ENCODE assay signal across 9 cellular contexts in the genomic region with DNA sequence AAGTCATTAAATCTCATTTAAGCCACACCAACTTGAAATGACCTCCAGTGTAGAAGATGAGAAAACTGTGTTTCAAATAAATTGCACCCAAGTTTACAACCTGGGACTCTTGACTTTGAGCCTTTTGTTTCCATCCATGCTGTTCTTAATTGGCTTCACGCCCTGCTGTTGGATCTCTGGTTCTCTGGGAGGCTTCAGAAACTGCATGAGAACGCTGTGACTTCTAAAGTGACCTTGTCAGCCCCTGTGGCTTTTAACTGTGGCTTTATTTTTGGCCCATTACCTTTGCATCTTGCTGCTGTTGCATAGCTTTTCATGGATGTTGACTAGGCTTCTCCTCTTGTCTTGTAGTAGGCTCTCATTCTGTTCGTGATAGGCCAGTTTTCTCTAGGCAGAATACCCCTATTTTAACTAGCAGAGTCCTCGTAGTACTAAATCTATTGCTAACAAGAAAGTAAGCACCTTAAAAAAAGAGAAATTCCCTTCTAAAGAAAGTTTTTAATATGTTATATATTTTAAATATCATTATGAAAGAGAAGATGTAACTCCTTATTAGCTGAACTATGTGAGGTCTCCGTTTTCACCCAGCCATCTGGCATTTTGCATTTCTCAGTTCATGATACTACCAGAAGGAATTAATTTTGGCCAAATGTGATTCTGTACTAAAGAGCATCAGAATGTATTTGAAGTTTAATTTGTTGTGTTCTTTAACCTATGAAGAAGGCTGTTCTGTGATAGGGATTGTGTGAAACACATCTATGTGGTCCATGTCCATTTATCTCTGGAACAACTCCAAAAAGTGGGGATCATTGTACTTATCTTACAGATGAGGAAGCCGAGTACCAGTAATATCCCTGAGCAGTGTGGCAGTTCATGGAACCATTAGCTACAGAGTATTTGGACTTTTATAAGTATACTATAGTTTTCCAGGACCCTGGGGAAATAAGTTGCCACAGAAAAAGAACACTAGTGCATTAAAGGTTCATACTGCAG. TPM values are rescaled to one million over a fixed set of nuclear protein-coding genes. Genes with fewer than 3 reads are reported as not detected.
DNase-seq lines count a peak whose midpoint lies in the region; ATAC-seq and TF ChIP-seq lines count a peak whose summit lies in the region.
"Had no signal": no experiment of that assay in that cellular context is flagged by ENCODE, and none has a peak within 500 bp of the region (broad histone marks: within the 10 kb centered on the region; RNA-seq: fewer than 3 reads in every experiment).

No MANE protein-coding gene starts in this region.

- intact Hi-C loops in natural killer cell (cut with micrococcal nuclease), result no loop called here

- no peaks in the 10 kb centered on the region for H4K20me1 ChIP-seq in GM23338 (replicated peaks; ENCODE audit: insufficient read depth)

- no peak overlapping the region for H3K4me3 ChIP-seq in GM23338

- H3K79me2 ChIP-seq in GM23338 (replicated peaks; ENCODE audit: insufficient read depth), result no peaks in the 10 kb centered on the region; the same call in 1 of the 2 replicates
- H3K79me2 ChIP-seq: parathyroid adenoma had no signal

- TF ChIP-seq CTCF in GM23338 (conservative IDR thresholded peaks at IDR 0.05; ENCODE audit: low read depth in 2 of 2), result no peak
- TF ChIP-seq CTCF in natural killer cell (IDR thresholded peaks at IDR 0.05), result no peak

- peak; percentile 25 for ATAC-seq in GM18870 (IDR thresholded peaks at IDR 0.05; ENCODE audit: unreplicated experiment)
- ATAC-seq in GM23338, result no peak
- ATAC-seq in natural killer cell, result no peak

- no peak overlapping the region for H2AFZ ChIP-seq in GM23338
- H2AFZ ChIP-seq: parathyroid adenoma had no signal

- no peak overlapping the region for H3K27ac ChIP-seq in GM23338 (ENCODE audit: low read depth)
- H3K27ac ChIP-seq: parathyroid adenoma had no signal

- H3K4me1 ChIP-seq in GM23338 (ENCODE audit: insufficient read depth), result peaks cover 20% of the 10 kb centered on the region
- H3K4me1 ChIP-seq: parathyroid adenoma had no signal

- no peaks in the 10 kb centered on the region for H3K36me3 ChIP-seq in GM23338 (ENCODE audit: insufficient read depth)

- H3K36me3 Mint-ChIP-seq in GM23338 (ENCODE audit: low read depth) (no peaks in the 10 kb centered on the region), natural killer cell (no peaks in the 10 kb centered on the region)

- no peaks in the 10 kb centered on the region for H3K9me2 ChIP-seq in GM23338 (ENCODE audit: insufficient read depth)

- H3K4me1 Mint-ChIP-seq in GM23338 (peaks cover 29% of the 10 kb centered on the region), natural killer cell (peaks cover 72 to 74% of the 10 kb centered on the region in 2 donors)

- H3K27me3 Mint-ChIP-seq in GM23338 (ENCODE audit: insufficient read depth, low read depth, poor library complexity) (no peaks in the 10 kb centered on the region), natural killer cell (ENCODE audit: low read depth in 2 of 2) (no peaks in the 10 kb centered on the region)

- no peak overlapping the region for H3K4me2 ChIP-seq in GM23338

- H3K4me3 Mint-ChIP-seq in GM23338, result no peak overlapping the region
- H3K4me3 Mint-ChIP-seq in natural killer cell, result no peak overlapping the region

- H3K9me3 Mint-ChIP-seq in GM23338 (no peaks in the 10 kb centered on the region), natural killer cell (no peaks in the 10 kb centered on the region)

- no peaks in the 10 kb centered on the region for H3K27me3 ChIP-seq in GM23338 (ENCODE audit: insufficient read depth)

- H3K27ac Mint-ChIP-seq in GM23338 (0 out of 2 replicates have a peak overlapping the region, but pooled peaks have one; percentile 39), natural killer cell (peak overlapping the region; percentile 66 to 71)

- DNase-seq in GM23338 (ENCODE audit: low spot score) (no peak), OCI-M1 (lab: John Stamatoyannopoulos, UW) (peak; percentile 1), natural killer cell (no peak), D341Med (ENCODE audit: low spot score) (no peak), T1000 (lab: John Stamatoyannopoulos, UW) (no peak), SHP77 (lab: John Stamatoyannopoulos, UW) (no peak), NCI-H1048 (lab: John Stamatoyannopoulos, UW) (no peak)

- no peaks in the 10 kb centered on the region for H3F3A ChIP-seq in GM23338 (replicated peaks; ENCODE audit: low read depth)

TF ChIP-seq in GM23338, 12 proteins besides CTCF, POLR2A, EP300 and RAD21 (continues in another document):
- TF ChIP-seq EZH2phosphoT487 (IDR thresholded peaks at IDR 0.05; ENCODE audit: unreplicated experiment), result no peak
- TF ChIP-seq STAT1 (IDR thresholded peaks at IDR 0.05; ENCODE audit: unreplicated experiment), result no peak
- TF ChIP-seq, protein P1, sequence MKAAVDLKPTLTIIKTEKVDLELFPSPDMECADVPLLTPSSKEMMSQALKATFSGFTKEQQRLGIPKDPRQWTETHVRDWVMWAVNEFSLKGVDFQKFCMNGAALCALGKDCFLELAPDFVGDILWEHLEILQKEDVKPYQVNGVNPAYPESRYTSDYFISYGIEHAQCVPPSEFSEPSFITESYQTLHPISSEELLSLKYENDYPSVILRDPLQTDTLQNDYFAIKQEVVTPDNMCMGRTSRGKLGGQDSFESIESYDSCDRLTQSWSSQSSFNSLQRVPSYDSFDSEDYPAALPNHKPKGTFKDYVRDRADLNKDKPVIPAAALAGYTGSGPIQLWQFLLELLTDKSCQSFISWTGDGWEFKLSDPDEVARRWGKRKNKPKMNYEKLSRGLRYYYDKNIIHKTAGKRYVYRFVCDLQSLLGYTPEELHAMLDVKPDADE (IDR thresholded peaks at IDR 0.05), result no peak
- TF ChIP-seq JUNB (IDR thresholded peaks at IDR 0.05; ENCODE audit: unreplicated experiment), result no peak
- no peak for TF ChIP-seq EZH2 (IDR thresholded peaks at IDR 0.05; ENCODE audit: low read depth, unreplicated experiment)
- TF ChIP-seq ZNF114 (CRISPR knock-in tag; IDR thresholded peaks at IDR 0.05), result no peak
- TF ChIP-seq, protein P2, sequence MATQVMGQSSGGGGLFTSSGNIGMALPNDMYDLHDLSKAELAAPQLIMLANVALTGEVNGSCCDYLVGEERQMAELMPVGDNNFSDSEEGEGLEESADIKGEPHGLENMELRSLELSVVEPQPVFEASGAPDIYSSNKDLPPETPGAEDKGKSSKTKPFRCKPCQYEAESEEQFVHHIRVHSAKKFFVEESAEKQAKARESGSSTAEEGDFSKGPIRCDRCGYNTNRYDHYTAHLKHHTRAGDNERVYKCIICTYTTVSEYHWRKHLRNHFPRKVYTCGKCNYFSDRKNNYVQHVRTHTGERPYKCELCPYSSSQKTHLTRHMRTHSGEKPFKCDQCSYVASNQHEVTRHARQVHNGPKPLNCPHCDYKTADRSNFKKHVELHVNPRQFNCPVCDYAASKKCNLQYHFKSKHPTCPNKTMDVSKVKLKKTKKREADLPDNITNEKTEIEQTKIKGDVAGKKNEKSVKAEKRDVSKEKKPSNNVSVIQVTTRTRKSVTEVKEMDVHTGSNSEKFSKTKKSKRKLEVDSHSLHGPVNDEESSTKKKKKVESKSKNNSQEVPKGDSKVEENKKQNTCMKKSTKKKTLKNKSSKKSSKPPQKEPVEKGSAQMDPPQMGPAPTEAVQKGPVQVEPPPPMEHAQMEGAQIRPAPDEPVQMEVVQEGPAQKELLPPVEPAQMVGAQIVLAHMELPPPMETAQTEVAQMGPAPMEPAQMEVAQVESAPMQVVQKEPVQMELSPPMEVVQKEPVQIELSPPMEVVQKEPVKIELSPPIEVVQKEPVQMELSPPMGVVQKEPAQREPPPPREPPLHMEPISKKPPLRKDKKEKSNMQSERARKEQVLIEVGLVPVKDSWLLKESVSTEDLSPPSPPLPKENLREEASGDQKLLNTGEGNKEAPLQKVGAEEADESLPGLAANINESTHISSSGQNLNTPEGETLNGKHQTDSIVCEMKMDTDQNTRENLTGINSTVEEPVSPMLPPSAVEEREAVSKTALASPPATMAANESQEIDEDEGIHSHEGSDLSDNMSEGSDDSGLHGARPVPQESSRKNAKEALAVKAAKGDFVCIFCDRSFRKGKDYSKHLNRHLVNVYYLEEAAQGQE (IDR thresholded peaks at IDR 0.05; ENCODE audit: unreplicated experiment), result no peak
- TF ChIP-seq CREB1 (CRISPR knock-in tag; IDR thresholded peaks at IDR 0.05; ENCODE audit: low read depth), result no peak
- TF ChIP-seq ZNF331 (CRISPR knock-in tag; IDR thresholded peaks at IDR 0.05; ENCODE audit: low read depth), result no peak
- no peak for TF ChIP-seq NANOG (IDR thresholded peaks at IDR 0.05; ENCODE audit: borderline replicate concordance)

RNA-seq across cellular contexts. Expression of a gene that starts 29.6 kb away (rescaled TPM):
- 29.2 and 30.1 TPM in 2 replicates for total RNA-seq in GM23338 (2014; rRNA removed; shearing (Covaris generic))
- polyA plus RNA-seq in GM23338 (2016; fragmentation: Nextera tagmentation; extraction: Ambion mirVana), result 10.6 and 12.8 TPM in 2 replicates
- total RNA-seq in natural killer cell, result 10 to 100 TPM; 47.6 to 87.5 (median 76.3) TPM
